ENCODE assay signal across 8 cellular contexts in genomic region chr3:122793568-122794416, GRCh38. TPM values are rescaled to one million over a fixed set of nuclear protein-coding genes. Genes with fewer than 3 reads are reported as not detected.
DNase-seq lines count a peak whose midpoint lies in the region; ATAC-seq and TF ChIP-seq lines count a peak whose summit lies in the region.

Gene HSPBAP1 (minus strand): TSS chr3:122793831. CDS start chr3:122793680, 151 bp downstream.

- peaks cover 37% of the 10 kb centered on the region for H3K4me1 ChIP-seq in left ventricle myocardium inferior

- intact Hi-C loops in left ventricle myocardium inferior (cut with micrococcal nuclease), result no loop called here

- no peaks in the 10 kb centered on the region for H3K27me3 ChIP-seq in left ventricle myocardium inferior (ENCODE audit: low read depth)

- H3K27me3 Mint-ChIP-seq in activated naive CD8-positive, alpha-beta T cell treated with anti-CD3 and anti-CD28 coated beads, Interleukin-2, amount 50 U/mL, for 24 hours, result no peaks in the 10 kb centered on the region

- TF ChIP-seq CTCF in left ventricle myocardium inferior (IDR thresholded peaks at IDR 0.05; ENCODE audit: borderline replicate concordance), result no peak

- H3K9me3 ChIP-seq in left ventricle myocardium inferior (replicated peaks), result no peaks in the 10 kb centered on the region

- peak within 1 kb of the TSS; percentile 73 for H3K27ac Mint-ChIP-seq in activated naive CD8-positive, alpha-beta T cell treated with anti-CD3 and anti-CD28 coated beads, Interleukin-2, amount 50 U/mL, for 24 hours

- H3K9me3 Mint-ChIP-seq in activated naive CD8-positive, alpha-beta T cell treated with anti-CD3 and anti-CD28 coated beads, Interleukin-2, amount 50 U/mL, for 24 hours, result no peaks in the 10 kb centered on the region

- H3K4me1 Mint-ChIP-seq in activated naive CD8-positive, alpha-beta T cell treated with anti-CD3 and anti-CD28 coated beads, Interleukin-2, amount 50 U/mL, for 24 hours, result peaks cover 25% of the 10 kb centered on the region

- peak within 1 kb of the TSS; percentile 81 for H3K4me3 ChIP-seq in left ventricle myocardium inferior

- DNase-seq in GM04504 (ENCODE audit: low read depth) (peak; percentile 75), left ventricle myocardium inferior (peak; percentile 95), renal cortical epithelial cell (ENCODE audit: low read depth) (peak; percentile 96), GOT3 (lab: John Stamatoyannopoulos, UW) (no peak), NCI-H187 treated with DMSO at 0.1 percent for 48 hours (lab: John Stamatoyannopoulos, UW) (no peak)
- peak; percentile 93 for DNase-seq in activated naive CD8-positive, alpha-beta T cell treated with anti-CD3 and anti-CD28 coated beads, Interleukin-2, amount 50 U/mL, for 24 hours

- no peaks in the 10 kb centered on the region for H3K36me3 Mint-ChIP-seq in activated naive CD8-positive, alpha-beta T cell treated with anti-CD3 and anti-CD28 coated beads, Interleukin-2, amount 50 U/mL, for 24 hours (ENCODE audit: low read depth)

- H3K4me3 Mint-ChIP-seq in activated naive CD8-positive, alpha-beta T cell treated with anti-CD3 and anti-CD28 coated beads, Interleukin-2, amount 50 U/mL, for 24 hours, result no peak within 1 kb of the TSS

- ATAC-seq in HG02588 (IDR thresholded peaks at IDR 0.05; ENCODE audit: unreplicated experiment), result peak; percentile 59
- peak; percentile 55 for ATAC-seq in activated naive CD8-positive, alpha-beta T cell treated with anti-CD3 and anti-CD28 coated beads, Interleukin-2, amount 50 U/mL, for 24 hours

- no peaks in the 10 kb centered on the region for H3K36me3 ChIP-seq in left ventricle myocardium inferior

- H3K27ac ChIP-seq in left ventricle myocardium inferior (replicated peaks), result peak within 1 kb of the TSS; percentile 93

TF ChIP-seq in PFSK-1, 5 proteins besides CTCF, POLR2A, EP300 and RAD21:
- TF ChIP-seq SIN3A (IDR thresholded peaks at IDR 0.05; ENCODE audit: borderline replicate concordance, insufficient read depth, low read length), result peak; percentile 98
- peak; percentile 58 for TF ChIP-seq POLR2AphosphoS5 (IDR thresholded peaks at IDR 0.05; ENCODE audit: low read depth, low read length)
- peak; percentile 38 for TF ChIP-seq FOXP2 (optimal IDR thresholded peaks at IDR 0.05; ENCODE audit: borderline replicate concordance, extremely low read depth, extremely low read length, insufficient read depth)
- TF ChIP-seq REST (IDR thresholded peaks at IDR 0.05; ENCODE audit: insufficient read depth in 1 of 2, low read depth in 2 of 2, low read length in 2 of 2), result no peak
- TF ChIP-seq TAF1 (IDR thresholded peaks at IDR 0.05; ENCODE audit: borderline replicate concordance, insufficient read depth, low read length), result 0 out of 2 replicates have a peak, but pooled peaks have one; percentile 6

RNA-seq across cellular contexts. Expression of gene HSPBAP1, which starts in this region (rescaled TPM):
- polyA plus RNA-seq in PFSK-1 (2012; ENCODE audit: insufficient read length, low read depth), result 3.6 TPM
- 3.8 TPM for total RNA-seq in left ventricle myocardium inferior
- total RNA-seq in renal cortical epithelial cell, result 2.4 and 5.8 TPM in 2 replicates

Comparison
In these comparisons a context has a peak if more than half of its experiments do, and no peak if none do; other contexts are left out.
1. DNase-seq: peak in GM04504 (single experiment), activated naive CD8-positive, alpha-beta T cell treated with anti-CD3 and anti-CD28 coated beads, Interleukin-2, amount 50 U/mL, for 24 hours (single experiment), left ventricle myocardium inferior (single experiment) and renal cortical epithelial cell (single experiment); none in GOT3 (single experiment) and NCI-H187 treated with DMSO at 0.1 percent for 48 hours (single experiment).